Comparison of ENCODE assay signal across 23 cellular contexts in the genomic region with DNA sequence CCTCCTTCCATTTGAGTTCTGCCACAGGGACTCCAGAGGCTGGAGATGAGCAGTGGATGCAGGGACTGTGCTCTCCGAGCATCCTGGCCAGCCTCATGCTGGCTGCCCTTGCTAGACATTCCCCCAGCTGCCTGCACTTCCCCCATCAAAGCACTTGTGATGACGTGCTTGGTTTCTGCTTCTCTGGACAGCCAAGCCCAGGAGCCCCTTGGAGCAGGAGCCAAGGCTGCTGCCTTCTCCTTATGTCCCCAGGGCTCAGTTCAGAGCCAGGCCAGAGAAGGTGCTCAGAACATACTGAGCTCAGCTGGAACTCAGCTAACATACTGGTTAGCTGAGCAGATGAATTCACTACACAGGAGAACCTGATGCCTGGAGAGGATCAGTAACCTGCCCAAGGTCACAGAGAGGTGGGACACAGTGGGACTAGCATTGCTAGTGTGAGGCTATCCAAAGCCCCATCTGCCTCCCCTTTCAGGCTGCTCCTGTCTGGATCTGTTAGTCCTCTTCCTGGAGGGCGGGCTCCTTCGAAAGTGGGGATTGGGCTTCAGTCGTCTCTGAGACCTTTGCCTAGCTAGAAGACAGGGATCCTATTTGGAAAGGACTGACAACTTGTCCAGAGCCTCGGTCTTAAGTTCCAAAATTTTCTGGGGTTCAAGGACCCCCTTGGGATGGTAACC. TPM values are rescaled to one million over a fixed set of nuclear protein-coding genes. Genes with fewer than 3 reads are reported as not detected.
DNase-seq lines count a peak whose midpoint lies in the region; ATAC-seq, FAIRE-seq and TF ChIP-seq lines count a peak whose summit lies in the region.
"Had no signal": no experiment of that assay in that cellular context is flagged by ENCODE, and none has a peak within 500 bp of the region (broad histone marks: within the 10 kb centered on the region; RNA-seq: fewer than 3 reads in every experiment).

No MANE protein-coding gene starts in this region.

- H3K9me3 ChIP-seq in muscle layer of colon (ENCODE audit: low read length) (no peaks in the 10 kb centered on the region), aorta (ENCODE audit: control insufficient read depth, low read length) (no peaks in the 10 kb centered on the region), tibial artery (no peaks in the 10 kb centered on the region)
- H3K9me3 ChIP-seq: A549, breast epithelium, ovary, vagina had no signal

- peaks cover 43% of the 10 kb centered on the region for H3K9me3 Mint-ChIP-seq in glutamatergic neuron (ENCODE audit: unreplicated experiment)

- DNase-seq in Right ventricle myocardium inferior (ENCODE audit: missing footprints) (peak; percentile 65), cardiac septum (ENCODE audit: low spot score) (no peak), glutamatergic neuron (no peak), aorta (peak; percentile 45 to 68), frontal cortex (ENCODE audit: low spot score in 2 of 2) (no peak), tibial artery (no peak)
- DNase-seq in activated naive CD4-positive, alpha-beta T cell treated with anti-CD3 and anti-CD28 coated beads, Interleukin-2, amount 50 U/mL, for 16 hours = no peak
- DNase-seq: GM23248; NCI-H1694; stimulated activated CD4-positive, alpha-beta T cell treated with anti-CD3 and anti-CD28 coated beads, Interleukin-2, amount 100 ng/mL, for 48 hours; T1000 had no signal

- H3K36me3 ChIP-seq in muscle layer of colon (ENCODE audit: insufficient read depth, low read length) (peaks cover 8% of the 10 kb centered on the region), aorta (ENCODE audit: control insufficient read depth in 1 of 2, insufficient read depth in 2 of 2, low read length in 1 of 2) (no peaks in the 10 kb centered on the region), tibial artery (peaks cover 0 to 35% (median 27%) of the 10 kb centered on the region in 3 donors)
- H3K36me3 ChIP-seq: breast epithelium, ovary had no signal

- TF ChIP-seq CTCF in glutamatergic neuron (IDR thresholded peaks at IDR 0.05; ENCODE audit: partially characterized antibody, unreplicated experiment) = no peak
- TF ChIP-seq CTCF in tibial artery (IDR thresholded peaks at IDR 0.05) = no peak

- H3K27me3 Mint-ChIP-seq in glutamatergic neuron (ENCODE audit: unreplicated experiment) = peaks cover 40% of the 10 kb centered on the region

- H3K27ac Mint-ChIP-seq in glutamatergic neuron (ENCODE audit: unreplicated experiment) = peak overlapping the region; percentile 100

- H3K4me3 ChIP-seq in muscle layer of colon (ENCODE audit: low read depth in 1 of 2, low read length in 2 of 2) (no peak overlapping the region), aorta (ENCODE audit: low read length in 2 of 2) (no peak overlapping the region), tibial artery (no peak overlapping the region)
- H3K4me3 ChIP-seq: A549, breast epithelium, GM23248, ovary, skin epidermis, vagina had no signal

- H3K4me1 Mint-ChIP-seq in glutamatergic neuron (ENCODE audit: low read depth, unreplicated experiment) = peaks cover 30% of the 10 kb centered on the region

- H3K27me3 ChIP-seq in muscle layer of colon (ENCODE audit: control insufficient read depth in 1 of 2, insufficient read depth in 2 of 2, low read length in 2 of 2) = no peaks in the 10 kb centered on the region
- H3K27me3 ChIP-seq in aorta (ENCODE audit: control insufficient read depth in 1 of 2, insufficient read depth in 2 of 2, low read length in 1 of 2) = no peaks in the 10 kb centered on the region
- H3K27me3 ChIP-seq in tibial artery = no peaks in the 10 kb centered on the region
- H3K27me3 ChIP-seq: breast epithelium, ovary, vagina had no signal

- no peak overlapping the region for H3K9ac ChIP-seq in muscle layer of colon (ENCODE audit: low read length)
- H3K9ac ChIP-seq: GM23248 had no signal

- intact Hi-C loops in Right ventricle myocardium inferior (cut with DNase I) = no loop called here
- intact Hi-C loops in cardiac septum (cut with DNase I) = no loop called here
- intact Hi-C loops in aorta (cut with DNase I) = no loop called here
- intact Hi-C loops in tibial artery (cut with DNase I; ENCODE audit: low total_unique reads) = no loop called here

- H3K36me3 Mint-ChIP-seq in glutamatergic neuron (ENCODE audit: unreplicated experiment) = peaks cover 9% of the 10 kb centered on the region

- peaks cover 27% of the 10 kb centered on the region for H3K4me1 ChIP-seq in muscle layer of colon (ENCODE audit: insufficient read depth, low read length)
- H3K4me1 ChIP-seq in aorta (ENCODE audit: control insufficient read depth in 1 of 2, insufficient read depth in 2 of 2, low read length in 2 of 2) = peaks cover 0 to 2% of the 10 kb centered on the region in 2 donors
- peaks cover 0 to 41% (median 27%) of the 10 kb centered on the region in 4 donors for H3K4me1 ChIP-seq in tibial artery

- ATAC-seq in Right ventricle myocardium inferior (no peak), aorta (ENCODE audit: low FRiP score) (no peak)
- ATAC-seq: A549; activated CD4-positive, CD25-positive, alpha-beta regulatory T cell treated with anti-CD3 and anti-CD28 coated beads, Interleukin-2, amount 50 U/mL, for 24 hours; esophagus mucosa had no signal

- FAIRE-seq in frontal cortex (lab: Jason Lieb, UNC) = no peak
- FAIRE-seq: A549, G401.6 had no signal

- H3K4me3 Mint-ChIP-seq in glutamatergic neuron (ENCODE audit: unreplicated experiment) = peak overlapping the region; percentile 98

- WGBS in aorta, 2 donors = 65 to 66% methylated on average over 6 of the region's 6 CpGs

- peak overlapping the region; percentile 48 for H3K27ac ChIP-seq in muscle layer of colon (ENCODE audit: low read depth, low read length)
- no peak overlapping the region for H3K27ac ChIP-seq in aorta (ENCODE audit: low read depth in 1 of 2, low read length in 2 of 2)
- H3K27ac ChIP-seq in tibial artery = no peak overlapping the region
- H3K27ac ChIP-seq: A549, GM23248, skin epidermis, vagina had no signal

RNA-seq across cellular contexts. Expression of gene PCBP4, which starts 4.3 kb away (rescaled TPM):
- total RNA-seq in Right ventricle myocardium inferior = 79.8 TPM
- total RNA-seq in cardiac septum = 91.4 TPM
- 1,577 TPM for total RNA-seq in glutamatergic neuron (ENCODE audit: unreplicated experiment)
- total RNA-seq in aorta = 10 to 100 TPM; 58.1 to 63.7 TPM
- polyA plus RNA-seq in aorta = 100 to 1,000 TPM in 1 of 2 donors, 10 to 100 TPM in 1; 29.4 to 124 TPM
- total RNA-seq in frontal cortex = 45.7 TPM

RNA-seq across cellular contexts. Expression of gene GPR62, which starts 7.8 kb away (rescaled TPM):
- 0.22 TPM for total RNA-seq in Right ventricle myocardium inferior
- 0.16 TPM for total RNA-seq in cardiac septum
- total RNA-seq in glutamatergic neuron (ENCODE audit: unreplicated experiment) = 0.44 TPM
- not detected for total RNA-seq in aorta
- under 1 TPM in 1 of 2 donors, not detected in 1; 0.15 TPM for polyA plus RNA-seq in aorta
- 0.41 TPM for total RNA-seq in frontal cortex
- total RNA-seq: esophagus mucosa, GM23248, lower leg skin, myocyte, vagina had no signal
- polyA plus RNA-seq: BJ, GM23248 had no signal

RNA-seq across cellular contexts. Expression of gene ABHD14B, which starts 10.9 kb away (rescaled TPM):
- total RNA-seq in Right ventricle myocardium inferior = 13.8 TPM
- 13.6 TPM for total RNA-seq in cardiac septum
- total RNA-seq in glutamatergic neuron (ENCODE audit: unreplicated experiment) = 6.7 TPM
- total RNA-seq in aorta = 10 to 100 TPM; 18.2 to 40.0 TPM
- 10 to 100 TPM; 44.2 to 45.3 TPM for polyA plus RNA-seq in aorta
- total RNA-seq in frontal cortex = 1.6 TPM

RNA-seq across cellular contexts. Expression of gene ABHD14A, which starts 11.9 kb away (rescaled TPM):
- total RNA-seq in Right ventricle myocardium inferior (31.5 TPM), cardiac septum (12.5 TPM), glutamatergic neuron (ENCODE audit: unreplicated experiment) (12.7 TPM), aorta (10 to 100 TPM in 1 of 2 donors, 1 to 10 TPM in 1; 4.7 to 16.0 TPM), frontal cortex (22.8 TPM)
- polyA plus RNA-seq in aorta = 10 to 100 TPM in 1 of 2 donors, 1 to 10 TPM in 1; 9.5 to 23.0 TPM

RNA-seq across cellular contexts. Expression of gene ACY1, which starts 20.3 kb away (rescaled TPM):
- 32.3 TPM for total RNA-seq in Right ventricle myocardium inferior
- total RNA-seq in cardiac septum = 20.3 TPM
- total RNA-seq in glutamatergic neuron (ENCODE audit: unreplicated experiment) = 13.2 TPM
- total RNA-seq in aorta = 10 to 100 TPM in 1 of 2 donors, 1 to 10 TPM in 1; 7.2 to 16.5 TPM
- polyA plus RNA-seq in aorta = 100 to 1,000 TPM in 1 of 2 donors, 10 to 100 TPM in 1; 12.2 to 102 TPM
- 3.3 TPM for total RNA-seq in frontal cortex

Comparison
In these comparisons a context has a peak if more than half of its experiments do, and no peak if none do; other contexts are left out.
1. DNase-seq: peak in Right ventricle myocardium inferior (single experiment) and aorta (2 of 2); none in cardiac septum (single experiment), glutamatergic neuron (single experiment), frontal cortex (0 of 2), tibial artery (0 of 2) and activated naive CD4-positive, alpha-beta T cell treated with anti-CD3 and anti-CD28 coated beads, Interleukin-2, amount 50 U/mL, for 16 hours (single experiment).
2. RNA of gene PCBP4, which starts 4.3 kb away (total RNA-seq): 1,577 TPM in glutamatergic neuron (single experiment); 91.4 TPM in cardiac septum (single experiment), 79.8 TPM in Right ventricle myocardium inferior (single experiment), 58.1 to 63.7 TPM in aorta and 45.7 TPM in frontal cortex (single experiment); every median in the first group is over 10 times any median in the second.